In the genomic region with DNA sequence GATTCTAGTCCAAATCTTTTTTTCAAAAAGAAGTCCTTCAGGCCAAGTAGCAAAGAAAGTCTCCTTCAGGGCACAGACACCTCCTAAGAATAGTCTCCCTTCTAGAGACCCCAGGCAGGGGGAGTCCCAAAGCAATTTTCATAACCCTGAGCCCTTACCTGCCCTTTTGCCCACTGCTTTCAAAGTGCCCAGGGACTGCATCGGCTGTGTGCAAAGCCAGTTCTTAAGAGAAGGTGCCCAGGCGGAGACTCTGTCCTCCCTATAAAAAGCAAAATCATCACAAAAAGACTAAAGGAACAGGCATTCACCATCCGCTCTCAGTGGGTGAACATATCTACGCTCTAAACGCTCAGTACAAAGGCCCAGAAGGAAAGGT, we compare ENCODE assay signal across 15 cellular contexts. TPM values are rescaled to one million over a fixed set of nuclear protein-coding genes. Genes with fewer than 3 reads are reported as not detected.
A peak's percentile ranks its signal among the peaks of the same experiment; 100 is the strongest.
DNase-seq lines count a peak whose midpoint lies in the region; ATAC-seq and TF ChIP-seq lines count a peak whose summit lies in the region.
"Had no signal": no experiment of that assay in that cellular context is flagged by ENCODE, and none has a peak within 500 bp of the region (broad histone marks: within the 10 kb centered on the region; RNA-seq: fewer than 3 reads in every experiment).

No MANE protein-coding gene starts in this region.

- no peak overlapping the region for H3K27ac ChIP-seq in CD4-positive, alpha-beta T cell (ENCODE audit: low read depth, low read length)

- no peaks in the 10 kb centered on the region for H3K27me3 ChIP-seq in CD4-positive, alpha-beta T cell (ENCODE audit: control insufficient read depth, insufficient read depth, low read length)
- H3K27me3 ChIP-seq: pancreas had no signal

- no peak for ATAC-seq in CD4-positive, alpha-beta T cell (ENCODE audit: poor library complexity)
- ATAC-seq in SK-N-SH treated with all-trans-retinoic acid at 6 μM for 48 hours (peak; percentile 53), HG02610 (IDR thresholded peaks at IDR 0.05; ENCODE audit: unreplicated experiment) (no peak)

- no peaks in the 10 kb centered on the region for H3K9me3 Mint-ChIP-seq in CD4-positive, alpha-beta T cell
- H3K9me3 Mint-ChIP-seq in endothelial cell (ENCODE audit: unreplicated experiment) = no peaks in the 10 kb centered on the region
- H3K9me3 Mint-ChIP-seq in osteocyte (ENCODE audit: unreplicated experiment) = peaks cover 4% of the 10 kb centered on the region

- POLR2A ChIA-PET in CD4-positive, alpha-beta T cell (lab: Charles Lee) = interaction anchor here (2.0 to 2.1 kb wide), 2 partner anchors 8 to 31 kb away, joined by 8 to 9 read pairs; no protein-coding TSS in a partner anchor

- H3K27me3 Mint-ChIP-seq in CD4-positive, alpha-beta T cell = no peaks in the 10 kb centered on the region
- H3K27me3 Mint-ChIP-seq in endothelial cell (ENCODE audit: unreplicated experiment) (peaks cover 16% of the 10 kb centered on the region), osteocyte (ENCODE audit: unreplicated experiment) (no peaks in the 10 kb centered on the region)

- CTCF ChIA-PET in CD4-positive, alpha-beta T cell (lab: Charles Lee) = interaction anchor here (0.9 to 2.0 kb wide), 4 partner anchors 30 to 59 kb away, joined by 3 to 7 read pairs (median 5); a partner anchor contains a TSS

- DNase-seq in CD4-positive, alpha-beta T cell = no peak
- DNase-seq in endothelial cell (ENCODE audit: low spot score) (no peak), osteocyte (ENCODE audit: extremely low spot score, unreplicated experiment) (peak; percentile 57), DMS153 treated with DMSO at 0.1 percent for 48 hours (lab: John Stamatoyannopoulos, UW; ENCODE audit: unreplicated experiment) (no peak), CD1c-positive myeloid dendritic cell (ENCODE audit: extremely low spot score) (no peak), C1 segment of cervical spinal cord (lab: John Stamatoyannopoulos, UW) (no peak)
- DNase-seq: activated CD4-positive, alpha-beta T cell treated with anti-CD3 and anti-CD28 coated beads for 1 hour; COR-L47; H7; Karpas-422; NCI-H226; stimulated activated CD4-positive, alpha-beta T cell treated with anti-CD3 and anti-CD28 coated beads, Interleukin-2, amount 100 ng/mL, for 48 hours had no signal

- H3K4me1 Mint-ChIP-seq in CD4-positive, alpha-beta T cell (ENCODE audit: low read depth) = peaks cover 28% of the 10 kb centered on the region
- H3K4me1 Mint-ChIP-seq in endothelial cell (ENCODE audit: unreplicated experiment) (peaks cover 76% of the 10 kb centered on the region), osteocyte (ENCODE audit: unreplicated experiment) (peaks cover 23% of the 10 kb centered on the region)

- H3K9me3 ChIP-seq in CD4-positive, alpha-beta T cell (ENCODE audit: control insufficient read depth, low read length) = no peaks in the 10 kb centered on the region
- H3K9me3 ChIP-seq: pancreas had no signal

- peak overlapping the region; percentile 34 for H3K27ac Mint-ChIP-seq in CD4-positive, alpha-beta T cell
- H3K27ac Mint-ChIP-seq in endothelial cell (ENCODE audit: unreplicated experiment) = peak overlapping the region; percentile 98
- peak overlapping the region; percentile 75 for H3K27ac Mint-ChIP-seq in osteocyte (ENCODE audit: unreplicated experiment)

- H3K4me3 Mint-ChIP-seq in CD4-positive, alpha-beta T cell = no peak overlapping the region
- H3K4me3 Mint-ChIP-seq in endothelial cell (ENCODE audit: unreplicated experiment) (peak overlapping the region; percentile 64), osteocyte (ENCODE audit: unreplicated experiment) (no peak overlapping the region)

- intact Hi-C loops in CD4-positive, alpha-beta T cell (cut with DNase I, micrococcal nuclease) = loop anchor here in 1 of 2 experiments (10.0 kb wide), 1 partner anchor 375 kb away; no protein-coding TSS in a partner anchor

- TF ChIP-seq CTCF in CD4-positive, alpha-beta T cell (IDR thresholded peaks at IDR 0.05) = no peak
- TF ChIP-seq CTCF in endothelial cell (IDR thresholded peaks at IDR 0.05; ENCODE audit: unreplicated experiment) (no peak), osteocyte (IDR thresholded peaks at IDR 0.05) (no peak)

- peaks cover 59% of the 10 kb centered on the region for H3K36me3 Mint-ChIP-seq in CD4-positive, alpha-beta T cell (ENCODE audit: low read depth)
- H3K36me3 Mint-ChIP-seq in endothelial cell (ENCODE audit: low read depth, unreplicated experiment) (peaks cover 54% of the 10 kb centered on the region), osteocyte (ENCODE audit: unreplicated experiment) (peaks cover 28% of the 10 kb centered on the region)

TF ChIP-seq in SK-N-SH treated with all-trans-retinoic acid at 6 μM for 48 hours, 23 proteins besides CTCF, POLR2A, EP300 and RAD21 (continues in another document):
- TF ChIP-seq ZC3H10 (CRISPR knock-in tag; IDR thresholded peaks at IDR 0.05) (no peak), OSR1 (CRISPR knock-in tag; IDR thresholded peaks at IDR 0.05) (no peak), ZNF8 (CRISPR knock-in tag; IDR thresholded peaks at IDR 0.05) (no peak), ISL1 (CRISPR knock-in tag; IDR thresholded peaks at IDR 0.05) (no peak), CSDC2 (CRISPR knock-in tag; IDR thresholded peaks at IDR 0.05) (no peak), ZNF565 (CRISPR knock-in tag; conservative IDR thresholded peaks at IDR 0.05; ENCODE audit: low read depth) (no peak), PPARA (CRISPR knock-in tag; IDR thresholded peaks at IDR 0.05; ENCODE audit: borderline replicate concordance) (no peak), BACH2 (CRISPR knock-in tag; IDR thresholded peaks at IDR 0.05; ENCODE audit: borderline replicate concordance) (no peak), SNAI2 (CRISPR knock-in tag; IDR thresholded peaks at IDR 0.05) (no peak)
- TF ChIP-seq, protein P1, sequence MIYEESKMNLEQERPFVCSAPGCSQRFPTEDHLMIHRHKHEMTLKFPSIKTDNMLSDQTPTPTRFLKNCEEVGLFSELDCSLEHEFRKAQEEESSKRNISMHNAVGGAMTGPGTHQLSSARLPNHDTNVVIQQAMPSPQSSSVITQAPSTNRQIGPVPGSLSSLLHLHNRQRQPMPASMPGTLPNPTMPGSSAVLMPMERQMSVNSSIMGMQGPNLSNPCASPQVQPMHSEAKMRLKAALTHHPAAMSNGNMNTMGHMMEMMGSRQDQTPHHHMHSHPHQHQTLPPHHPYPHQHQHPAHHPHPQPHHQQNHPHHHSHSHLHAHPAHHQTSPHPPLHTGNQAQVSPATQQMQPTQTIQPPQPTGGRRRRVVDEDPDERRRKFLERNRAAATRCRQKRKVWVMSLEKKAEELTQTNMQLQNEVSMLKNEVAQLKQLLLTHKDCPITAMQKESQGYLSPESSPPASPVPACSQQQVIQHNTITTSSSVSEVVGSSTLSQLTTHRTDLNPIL (CRISPR knock-in tag; IDR thresholded peaks at IDR 0.05; ENCODE audit: low read depth) = no peak
- TF ChIP-seq, protein P2, sequence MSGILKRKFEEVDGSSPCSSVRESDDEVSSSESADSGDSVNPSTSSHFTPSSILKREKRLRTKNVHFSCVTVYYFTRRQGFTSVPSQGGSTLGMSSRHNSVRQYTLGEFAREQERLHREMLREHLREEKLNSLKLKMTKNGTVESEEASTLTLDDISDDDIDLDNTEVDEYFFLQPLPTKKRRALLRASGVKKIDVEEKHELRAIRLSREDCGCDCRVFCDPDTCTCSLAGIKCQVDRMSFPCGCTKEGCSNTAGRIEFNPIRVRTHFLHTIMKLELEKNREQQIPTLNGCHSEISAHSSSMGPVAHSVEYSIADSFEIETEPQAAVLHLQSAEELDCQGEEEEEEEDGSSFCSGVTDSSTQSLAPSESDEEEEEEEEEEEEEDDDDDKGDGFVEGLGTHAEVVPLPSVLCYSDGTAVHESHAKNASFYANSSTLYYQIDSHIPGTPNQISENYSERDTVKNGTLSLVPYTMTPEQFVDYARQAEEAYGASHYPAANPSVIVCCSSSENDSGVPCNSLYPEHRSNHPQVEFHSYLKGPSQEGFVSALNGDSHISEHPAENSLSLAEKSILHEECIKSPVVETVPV (CRISPR knock-in tag; IDR thresholded peaks at IDR 0.05) = no peak
- TF ChIP-seq, protein P3, sequence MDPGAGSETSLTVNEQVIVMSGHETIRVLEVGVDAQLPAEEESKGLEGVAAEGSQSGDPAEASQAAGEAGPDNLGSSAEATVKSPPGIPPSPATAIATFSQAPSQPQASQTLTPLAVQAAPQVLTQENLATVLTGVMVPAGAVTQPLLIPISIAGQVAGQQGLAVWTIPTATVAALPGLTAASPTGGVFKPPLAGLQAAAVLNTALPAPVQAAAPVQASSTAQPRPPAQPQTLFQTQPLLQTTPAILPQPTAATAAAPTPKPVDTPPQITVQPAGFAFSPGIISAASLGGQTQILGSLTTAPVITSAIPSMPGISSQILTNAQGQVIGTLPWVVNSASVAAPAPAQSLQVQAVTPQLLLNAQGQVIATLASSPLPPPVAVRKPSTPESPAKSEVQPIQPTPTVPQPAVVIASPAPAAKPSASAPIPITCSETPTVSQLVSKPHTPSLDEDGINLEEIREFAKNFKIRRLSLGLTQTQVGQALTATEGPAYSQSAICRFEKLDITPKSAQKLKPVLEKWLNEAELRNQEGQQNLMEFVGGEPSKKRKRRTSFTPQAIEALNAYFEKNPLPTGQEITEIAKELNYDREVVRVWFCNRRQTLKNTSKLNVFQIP (CRISPR knock-in tag; IDR thresholded peaks at IDR 0.05; ENCODE audit: borderline replicate concordance, low read depth) = no peak
- TF ChIP-seq, protein P4, sequence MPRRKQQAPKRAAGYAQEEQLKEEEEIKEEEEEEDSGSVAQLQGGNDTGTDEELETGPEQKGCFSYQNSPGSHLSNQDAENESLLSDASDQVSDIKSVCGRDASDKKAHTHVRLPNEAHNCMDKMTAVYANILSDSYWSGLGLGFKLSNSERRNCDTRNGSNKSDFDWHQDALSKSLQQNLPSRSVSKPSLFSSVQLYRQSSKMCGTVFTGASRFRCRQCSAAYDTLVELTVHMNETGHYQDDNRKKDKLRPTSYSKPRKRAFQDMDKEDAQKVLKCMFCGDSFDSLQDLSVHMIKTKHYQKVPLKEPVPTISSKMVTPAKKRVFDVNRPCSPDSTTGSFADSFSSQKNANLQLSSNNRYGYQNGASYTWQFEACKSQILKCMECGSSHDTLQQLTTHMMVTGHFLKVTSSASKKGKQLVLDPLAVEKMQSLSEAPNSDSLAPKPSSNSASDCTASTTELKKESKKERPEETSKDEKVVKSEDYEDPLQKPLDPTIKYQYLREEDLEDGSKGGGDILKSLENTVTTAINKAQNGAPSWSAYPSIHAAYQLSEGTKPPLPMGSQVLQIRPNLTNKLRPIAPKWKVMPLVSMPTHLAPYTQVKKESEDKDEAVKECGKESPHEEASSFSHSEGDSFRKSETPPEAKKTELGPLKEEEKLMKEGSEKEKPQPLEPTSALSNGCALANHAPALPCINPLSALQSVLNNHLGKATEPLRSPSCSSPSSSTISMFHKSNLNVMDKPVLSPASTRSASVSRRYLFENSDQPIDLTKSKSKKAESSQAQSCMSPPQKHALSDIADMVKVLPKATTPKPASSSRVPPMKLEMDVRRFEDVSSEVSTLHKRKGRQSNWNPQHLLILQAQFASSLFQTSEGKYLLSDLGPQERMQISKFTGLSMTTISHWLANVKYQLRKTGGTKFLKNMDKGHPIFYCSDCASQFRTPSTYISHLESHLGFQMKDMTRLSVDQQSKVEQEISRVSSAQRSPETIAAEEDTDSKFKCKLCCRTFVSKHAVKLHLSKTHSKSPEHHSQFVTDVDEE (CRISPR knock-in tag; IDR thresholded peaks at IDR 0.05) = no peak

RNA-seq across cellular contexts. Expression of a gene that starts 32.2 kb away (rescaled TPM):
- total RNA-seq in CD4-positive, alpha-beta T cell = 100 to 1,000 TPM; 145 to 154 TPM
- total RNA-seq in endothelial cell (ENCODE audit: unreplicated experiment) (57.1 TPM), osteocyte (46.4 and 50.4 TPM in 2 replicates)

Comparison
In these comparisons a context has a peak if more than half of its experiments do, and no peak if none do; other contexts are left out.
1. H3K27ac Mint-ChIP-seq: peak in every context shown above with its lines; median percentile 98 in endothelial cell; 75 in osteocyte; 34 in CD4-positive, alpha-beta T cell.